ENCODE assay signal across 23 cellular contexts in the genomic region with DNA sequence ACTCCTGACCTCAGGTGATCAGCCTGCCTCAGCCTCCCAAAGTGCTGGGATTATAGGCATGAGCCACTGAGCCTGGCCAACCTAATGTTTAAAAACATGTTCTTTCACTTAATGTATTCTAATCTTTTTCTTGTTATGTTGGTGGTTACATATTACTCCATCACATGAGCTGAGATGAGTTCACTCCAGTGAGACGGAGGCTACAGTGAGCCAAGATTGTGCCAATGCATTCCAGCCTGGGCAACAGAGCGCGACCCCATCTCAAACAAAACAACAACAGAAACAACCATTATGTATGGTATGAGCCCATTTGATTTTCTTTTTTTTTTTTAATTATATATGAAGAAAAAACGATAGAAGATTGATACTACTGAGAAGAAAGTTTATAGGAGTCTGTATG.
"Had no signal": no experiment of that assay in that cellular context is flagged by ENCODE, and none has a peak within 500 bp of the region (broad histone marks: within the 10 kb centered on the region; RNA-seq: fewer than 3 reads in every experiment).

No MANE protein-coding gene starts in this region.

- H3K27ac Mint-ChIP-seq: effector memory CD8-positive, alpha-beta T cell; naive B cell; nephron progenitor cell had no signal

- DNase-seq: effector memory CD8-positive, alpha-beta T cell; foreskin keratinocyte; head of caudate nucleus; kidney; left colon; left ventricle myocardium superior; mesenchymal stem cell; naive B cell; nephron progenitor cell; psoas muscle; small intestine; stimulated activated CD4-positive, alpha-beta T cell treated with anti-CD3 and anti-CD28 coated beads, Interleukin-12 subunit alpha, Interleukin-12 subunit beta, amount 100 ng/mL, for 4 hours; stimulated activated CD4-positive, alpha-beta T cell treated with anti-CD3 and anti-CD28 coated beads, Interleukin-2, amount 100 ng/mL, for 48 hours; stimulated activated naive CD8-positive, alpha-beta T cell treated with anti-CD3 and anti-CD28 coated beads, Interleukin-15, Interleukin-2, amounts not matched to agents 100 U/mL and 50 U/mL, for 24 hours; tibial artery; uterus had no signal

- H3K4me3 Mint-ChIP-seq: dendritic cell treated with granulocyte-macrophage colony-stimulating factor and Interleukin-4, amounts not matched to agents 40 ng/mL and 50 ng/mL, for 4 days; effector memory CD8-positive, alpha-beta T cell; naive B cell; nephron progenitor cell had no signal

- ATAC-seq: effector memory CD8-positive, alpha-beta T cell; foreskin keratinocyte; left colon; left ventricle myocardium superior; psoas muscle; stimulated activated naive CD8-positive, alpha-beta T cell treated with anti-CD3 and anti-CD28 coated beads, Interleukin-15, Interleukin-2, amounts not matched to agents 100 U/mL and 50 U/mL, for 24 hours had no signal

- H3K4me1 Mint-ChIP-seq: nephron progenitor cell had no signal

- H3K9me3 ChIP-seq: esophagus muscularis mucosa, psoas muscle, suprapubic skin, tibial artery, upper lobe of left lung, uterus had no signal

- H3K27me3 ChIP-seq: esophagus muscularis mucosa, foreskin keratinocyte, hepatocyte, suprapubic skin, tibial artery, upper lobe of left lung, uterus had no signal

- H3K4me3 ChIP-seq: esophagus muscularis mucosa, hepatocyte, lung, psoas muscle, suprapubic skin, tibial artery, upper lobe of left lung, uterus had no signal

- H3K4me1 ChIP-seq: esophagus muscularis mucosa, foreskin keratinocyte, psoas muscle, upper lobe of left lung, uterus had no signal

- H3K27ac ChIP-seq: epithelial cell of prostate, esophagus muscularis mucosa, foreskin keratinocyte, hepatocyte, psoas muscle, suprapubic skin, tibial artery, upper lobe of left lung, uterus had no signal

- H3K27me3 Mint-ChIP-seq: dendritic cell treated with granulocyte-macrophage colony-stimulating factor and Interleukin-4, amounts not matched to agents 40 ng/mL and 50 ng/mL, for 4 days; effector memory CD8-positive, alpha-beta T cell; naive B cell had no signal

- H3K9me3 Mint-ChIP-seq: dendritic cell treated with granulocyte-macrophage colony-stimulating factor and Interleukin-4, amounts not matched to agents 40 ng/mL and 50 ng/mL, for 4 days; effector memory CD8-positive, alpha-beta T cell had no signal
